In genomic region chr20:9503530-9504251, GRCh38 we compare ENCODE assay signal across 1 cellular context.
TF ChIP-seq lines count a peak whose summit lies in the region.

No MANE protein-coding gene starts in this region.

TF ChIP-seq in IMR-90, 13 proteins besides CTCF, POLR2A, EP300 and RAD21 (continued from another document):
- TF ChIP-seq ELK1 (IDR thresholded peaks at IDR 0.05; ENCODE audit: borderline replicate concordance, low read depth, low read length): no peak
- TF ChIP-seq MXI1 (IDR thresholded peaks at IDR 0.05; ENCODE audit: borderline replicate concordance, low read depth, low read length): no peak
- no peak for TF ChIP-seq USF2 (IDR thresholded peaks at IDR 0.05; ENCODE audit: low read depth, low read length)
- no peak for TF ChIP-seq RCOR1 (IDR thresholded peaks at IDR 0.05; ENCODE audit: insufficient replicate concordance, low read length)
- no peak for TF ChIP-seq CEBPB (IDR thresholded peaks at IDR 0.05; ENCODE audit: low read depth, low read length)
- no peak for TF ChIP-seq FOS (IDR thresholded peaks at IDR 0.05; ENCODE audit: low read depth, low read length)
- TF ChIP-seq MAFK (IDR thresholded peaks at IDR 0.05; ENCODE audit: low read depth, low read length): no peak
- TF ChIP-seq SMC3 (IDR thresholded peaks at IDR 0.05; ENCODE audit: low read depth, low read length): no peak
- TF ChIP-seq RFX5 (IDR thresholded peaks at IDR 0.05; ENCODE audit: low read depth, low read length): no peak
TF ChIP-seq in IMR-90: peak in this region for 0.
